ENCODE assay signal across 9 cellular contexts in genomic region chr2:172110422-172110811, GRCh38. TPM values are rescaled to one million over a fixed set of nuclear protein-coding genes. Genes with fewer than 3 reads are reported as not detected.
"Had no signal": no experiment of that assay in that cellular context is flagged by ENCODE, and none has a peak within 500 bp of the region (broad histone marks: within the 10 kb centered on the region; RNA-seq: fewer than 3 reads in every experiment).

No MANE protein-coding gene starts in this region.

RNA-seq across cellular contexts. Expression of gene DLX2, which starts 7.7 kb away (rescaled TPM):
- total RNA-seq: activated CD4-positive, alpha-beta memory T cell treated with anti-CD3 and anti-CD28 coated beads, Interleukin-2, amount 10 ng/mL, durations not matched to agents 7 days and 5 days; activated CD4-positive, alpha-beta T cell treated with anti-CD3 and anti-CD28 coated beads, Interleukin-2, amount 10 ng/mL, durations not matched to agents 7 days and 5 days; bronchial epithelial cell; cardiac septum; cerebellum; esophagus mucosa; T-helper 1 cell treated with Interleukin-12 subunit alpha and Interleukin-12 subunit beta and Interleukin-4 antibody, amounts not matched to agents 30 ng/mL and 1 ng/mL, for 36 hours had no signal

RNA-seq across cellular contexts. Expression of gene DLX1, which starts 25.1 kb away (rescaled TPM):
- total RNA-seq: activated CD4-positive, alpha-beta T cell treated with anti-CD3 and anti-CD28 coated beads, Interleukin-2, amount 10 ng/mL, durations not matched to agents 7 days and 5 days; bronchial epithelial cell; cardiac septum; cerebellum; endodermal cell; epithelial cell of proximal tubule; esophagus mucosa; T-helper 1 cell treated with Interleukin-12 subunit alpha and Interleukin-12 subunit beta and Interleukin-4 antibody, amounts not matched to agents 30 ng/mL and 1 ng/mL, for 36 hours had no signal
